Comparison of ENCODE assay signal across 1 cellular context in the genomic region with DNA sequence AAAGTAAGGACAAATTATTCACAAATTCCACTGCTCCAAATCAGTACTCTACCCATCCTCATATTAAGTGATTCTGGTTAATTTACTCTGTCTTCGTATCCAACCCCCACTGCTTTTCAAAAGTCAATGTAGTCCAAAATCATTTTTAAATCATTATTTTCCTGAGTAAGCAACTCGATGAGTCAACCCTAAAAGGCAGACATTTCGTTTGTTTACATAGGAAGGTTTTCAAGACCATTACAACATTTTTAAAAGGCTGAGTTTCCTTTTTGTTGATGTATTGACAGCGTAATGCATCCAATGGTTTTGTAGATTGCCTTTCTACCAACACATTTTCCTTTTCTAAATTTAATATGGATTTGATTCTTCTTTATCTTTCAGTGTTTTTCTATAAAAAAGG.
A peak's percentile ranks its signal among the peaks of the same experiment; 100 is the strongest.
TF ChIP-seq lines count a peak whose summit lies in the region.

No MANE protein-coding gene starts in this region.

TF ChIP-seq in IMR-90, 13 proteins besides CTCF, POLR2A, EP300 and RAD21:
- TF ChIP-seq RFX5 (IDR thresholded peaks at IDR 0.05; ENCODE audit: low read depth, low read length) (no peak), MXI1 (IDR thresholded peaks at IDR 0.05; ENCODE audit: borderline replicate concordance, low read depth, low read length) (no peak), NFE2L2 (IDR thresholded peaks at IDR 0.05; ENCODE audit: low read depth, low read length) (no peak), RCOR1 (IDR thresholded peaks at IDR 0.05; ENCODE audit: insufficient replicate concordance, low read length) (no peak), CHD1 (IDR thresholded peaks at IDR 0.05; ENCODE audit: low read depth, low read length) (no peak), BHLHE40 (IDR thresholded peaks at IDR 0.05; ENCODE audit: low read depth, low read length) (no peak), MAFK (IDR thresholded peaks at IDR 0.05; ENCODE audit: low read depth, low read length) (peak; percentile 67), CEBPB (IDR thresholded peaks at IDR 0.05; ENCODE audit: low read depth, low read length) (peak; percentile 61), SMC3 (IDR thresholded peaks at IDR 0.05; ENCODE audit: low read depth, low read length) (no peak), MAZ (IDR thresholded peaks at IDR 0.05; ENCODE audit: borderline replicate concordance, low read depth, low read length) (no peak), FOS (IDR thresholded peaks at IDR 0.05; ENCODE audit: low read depth, low read length) (peak; percentile 70)
- TF ChIP-seq, protein P1, sequence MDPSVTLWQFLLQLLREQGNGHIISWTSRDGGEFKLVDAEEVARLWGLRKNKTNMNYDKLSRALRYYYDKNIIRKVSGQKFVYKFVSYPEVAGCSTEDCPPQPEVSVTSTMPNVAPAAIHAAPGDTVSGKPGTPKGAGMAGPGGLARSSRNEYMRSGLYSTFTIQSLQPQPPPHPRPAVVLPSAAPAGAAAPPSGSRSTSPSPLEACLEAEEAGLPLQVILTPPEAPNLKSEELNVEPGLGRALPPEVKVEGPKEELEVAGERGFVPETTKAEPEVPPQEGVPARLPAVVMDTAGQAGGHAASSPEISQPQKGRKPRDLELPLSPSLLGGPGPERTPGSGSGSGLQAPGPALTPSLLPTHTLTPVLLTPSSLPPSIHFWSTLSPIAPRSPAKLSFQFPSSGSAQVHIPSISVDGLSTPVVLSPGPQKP (IDR thresholded peaks at IDR 0.05; ENCODE audit: borderline replicate concordance, low read depth, low read length), result no peak
- TF ChIP-seq, protein P2, sequence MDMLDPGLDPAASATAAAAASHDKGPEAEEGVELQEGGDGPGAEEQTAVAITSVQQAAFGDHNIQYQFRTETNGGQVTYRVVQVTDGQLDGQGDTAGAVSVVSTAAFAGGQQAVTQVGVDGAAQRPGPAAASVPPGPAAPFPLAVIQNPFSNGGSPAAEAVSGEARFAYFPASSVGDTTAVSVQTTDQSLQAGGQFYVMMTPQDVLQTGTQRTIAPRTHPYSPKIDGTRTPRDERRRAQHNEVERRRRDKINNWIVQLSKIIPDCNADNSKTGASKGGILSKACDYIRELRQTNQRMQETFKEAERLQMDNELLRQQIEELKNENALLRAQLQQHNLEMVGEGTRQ (IDR thresholded peaks at IDR 0.05; ENCODE audit: low read depth, low read length), result no peak
